ENCODE assay signal across 1 cellular context in the genomic region with DNA sequence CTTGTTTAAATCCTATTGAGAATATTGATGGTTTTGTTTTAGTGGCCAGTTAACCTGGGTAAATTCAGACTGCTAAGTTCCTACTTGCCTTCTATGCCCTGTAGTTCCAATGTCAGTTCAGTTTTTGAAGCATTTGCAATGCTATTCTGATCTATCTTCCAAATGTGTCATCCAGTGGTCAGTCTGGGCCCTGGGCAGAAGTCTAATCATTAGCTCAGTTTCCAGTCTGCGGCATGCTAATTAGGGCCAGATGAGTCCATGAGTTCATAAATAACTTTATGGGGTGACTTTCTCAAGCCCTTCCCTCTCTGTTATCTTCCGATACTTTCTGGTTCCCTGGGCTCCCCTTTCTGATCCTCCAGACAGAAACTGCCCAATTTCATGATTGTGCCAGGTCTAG.
TF ChIP-seq lines count a peak whose summit lies in the region.

No MANE protein-coding gene starts in this region.

TF ChIP-seq in GM23338, 12 proteins besides CTCF, POLR2A, EP300 and RAD21 (continued from another document):
- TF ChIP-seq, protein P1, sequence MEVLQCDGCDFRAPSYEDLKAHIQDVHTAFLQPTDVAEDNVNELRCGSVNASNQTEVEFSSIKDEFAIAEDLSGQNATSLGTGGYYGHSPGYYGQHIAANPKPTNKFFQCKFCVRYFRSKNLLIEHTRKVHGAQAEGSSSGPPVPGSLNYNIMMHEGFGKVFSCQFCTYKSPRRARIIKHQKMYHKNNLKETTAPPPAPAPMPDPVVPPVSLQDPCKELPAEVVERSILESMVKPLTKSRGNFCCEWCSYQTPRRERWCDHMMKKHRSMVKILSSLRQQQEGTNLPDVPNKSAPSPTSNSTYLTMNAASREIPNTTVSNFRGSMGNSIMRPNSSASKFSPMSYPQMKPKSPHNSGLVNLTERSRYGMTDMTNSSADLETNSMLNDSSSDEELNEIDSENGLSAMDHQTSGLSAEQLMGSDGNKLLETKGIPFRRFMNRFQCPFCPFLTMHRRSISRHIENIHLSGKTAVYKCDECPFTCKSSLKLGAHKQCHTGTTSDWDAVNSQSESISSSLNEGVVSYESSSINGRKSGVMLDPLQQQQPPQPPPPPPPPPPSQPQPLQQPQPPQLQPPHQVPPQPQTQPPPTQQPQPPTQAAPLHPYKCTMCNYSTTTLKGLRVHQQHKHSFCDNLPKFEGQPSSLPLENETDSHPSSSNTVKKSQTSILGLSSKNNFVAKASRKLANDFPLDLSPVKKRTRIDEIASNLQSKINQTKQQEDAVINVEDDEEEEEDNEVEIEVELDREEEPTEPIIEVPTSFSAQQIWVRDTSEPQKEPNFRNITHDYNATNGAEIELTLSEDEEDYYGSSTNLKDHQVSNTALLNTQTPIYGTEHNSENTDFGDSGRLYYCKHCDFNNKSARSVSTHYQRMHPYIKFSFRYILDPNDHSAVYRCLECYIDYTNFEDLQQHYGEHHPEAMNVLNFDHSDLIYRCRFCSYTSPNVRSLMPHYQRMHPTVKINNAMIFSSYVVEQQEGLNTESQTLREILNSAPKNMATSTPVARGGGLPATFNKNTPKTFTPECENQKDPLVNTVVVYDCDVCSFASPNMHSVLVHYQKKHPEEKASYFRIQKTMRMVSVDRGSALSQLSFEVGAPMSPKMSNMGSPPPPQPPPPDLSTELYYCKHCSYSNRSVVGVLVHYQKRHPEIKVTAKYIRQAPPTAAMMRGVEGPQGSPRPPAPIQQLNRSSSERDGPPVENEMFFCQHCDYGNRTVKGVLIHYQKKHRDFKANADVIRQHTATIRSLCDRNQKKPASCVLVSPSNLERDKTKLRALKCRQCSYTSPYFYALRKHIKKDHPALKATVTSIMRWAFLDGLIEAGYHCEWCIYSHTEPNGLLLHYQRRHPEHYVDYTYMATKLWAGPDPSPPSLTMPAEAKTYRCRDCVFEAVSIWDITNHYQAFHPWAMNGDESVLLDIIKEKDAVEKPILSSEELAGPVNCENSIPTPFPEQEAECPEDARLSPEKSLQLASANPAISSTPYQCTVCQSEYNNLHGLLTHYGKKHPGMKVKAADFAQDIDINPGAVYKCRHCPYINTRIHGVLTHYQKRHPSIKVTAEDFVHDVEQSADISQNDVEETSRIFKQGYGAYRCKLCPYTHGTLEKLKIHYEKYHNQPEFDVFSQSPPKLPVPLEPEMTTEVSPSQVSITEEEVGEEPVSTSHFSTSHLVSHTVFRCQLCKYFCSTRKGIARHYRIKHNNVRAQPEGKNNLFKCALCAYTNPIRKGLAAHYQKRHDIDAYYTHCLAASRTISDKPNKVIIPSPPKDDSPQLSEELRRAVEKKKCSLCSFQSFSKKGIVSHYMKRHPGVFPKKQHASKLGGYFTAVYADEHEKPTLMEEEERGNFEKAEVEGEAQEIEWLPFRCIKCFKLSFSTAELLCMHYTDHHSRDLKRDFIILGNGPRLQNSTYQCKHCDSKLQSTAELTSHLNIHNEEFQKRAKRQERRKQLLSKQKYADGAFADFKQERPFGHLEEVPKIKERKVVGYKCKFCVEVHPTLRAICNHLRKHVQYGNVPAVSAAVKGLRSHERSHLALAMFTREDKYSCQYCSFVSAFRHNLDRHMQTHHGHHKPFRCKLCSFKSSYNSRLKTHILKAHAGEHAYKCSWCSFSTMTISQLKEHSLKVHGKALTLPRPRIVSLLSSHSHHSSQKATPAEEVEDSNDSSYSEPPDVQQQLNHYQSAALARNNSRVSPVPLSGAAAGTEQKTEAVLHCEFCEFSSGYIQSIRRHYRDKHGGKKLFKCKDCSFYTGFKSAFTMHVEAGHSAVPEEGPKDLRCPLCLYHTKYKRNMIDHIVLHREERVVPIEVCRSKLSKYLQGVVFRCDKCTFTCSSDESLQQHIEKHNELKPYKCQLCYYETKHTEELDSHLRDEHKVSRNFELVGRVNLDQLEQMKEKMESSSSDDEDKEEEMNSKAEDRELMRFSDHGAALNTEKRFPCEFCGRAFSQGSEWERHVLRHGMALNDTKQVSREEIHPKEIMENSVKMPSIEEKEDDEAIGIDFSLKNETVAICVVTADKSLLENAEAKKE (CRISPR knock-in tag; IDR thresholded peaks at IDR 0.05) = no peak
- TF ChIP-seq, protein P2, sequence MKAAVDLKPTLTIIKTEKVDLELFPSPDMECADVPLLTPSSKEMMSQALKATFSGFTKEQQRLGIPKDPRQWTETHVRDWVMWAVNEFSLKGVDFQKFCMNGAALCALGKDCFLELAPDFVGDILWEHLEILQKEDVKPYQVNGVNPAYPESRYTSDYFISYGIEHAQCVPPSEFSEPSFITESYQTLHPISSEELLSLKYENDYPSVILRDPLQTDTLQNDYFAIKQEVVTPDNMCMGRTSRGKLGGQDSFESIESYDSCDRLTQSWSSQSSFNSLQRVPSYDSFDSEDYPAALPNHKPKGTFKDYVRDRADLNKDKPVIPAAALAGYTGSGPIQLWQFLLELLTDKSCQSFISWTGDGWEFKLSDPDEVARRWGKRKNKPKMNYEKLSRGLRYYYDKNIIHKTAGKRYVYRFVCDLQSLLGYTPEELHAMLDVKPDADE (IDR thresholded peaks at IDR 0.05) = no peak
- TF ChIP-seq EZH2phosphoT487 (IDR thresholded peaks at IDR 0.05; ENCODE audit: unreplicated experiment) (no peak), NANOG (IDR thresholded peaks at IDR 0.05; ENCODE audit: borderline replicate concordance) (no peak), ZNF331 (CRISPR knock-in tag; IDR thresholded peaks at IDR 0.05; ENCODE audit: low read depth) (no peak), JUNB (IDR thresholded peaks at IDR 0.05; ENCODE audit: unreplicated experiment) (no peak), STAT1 (IDR thresholded peaks at IDR 0.05; ENCODE audit: unreplicated experiment) (no peak)
